1 cellular context compared by ENCODE assay signal in the genomic region with DNA sequence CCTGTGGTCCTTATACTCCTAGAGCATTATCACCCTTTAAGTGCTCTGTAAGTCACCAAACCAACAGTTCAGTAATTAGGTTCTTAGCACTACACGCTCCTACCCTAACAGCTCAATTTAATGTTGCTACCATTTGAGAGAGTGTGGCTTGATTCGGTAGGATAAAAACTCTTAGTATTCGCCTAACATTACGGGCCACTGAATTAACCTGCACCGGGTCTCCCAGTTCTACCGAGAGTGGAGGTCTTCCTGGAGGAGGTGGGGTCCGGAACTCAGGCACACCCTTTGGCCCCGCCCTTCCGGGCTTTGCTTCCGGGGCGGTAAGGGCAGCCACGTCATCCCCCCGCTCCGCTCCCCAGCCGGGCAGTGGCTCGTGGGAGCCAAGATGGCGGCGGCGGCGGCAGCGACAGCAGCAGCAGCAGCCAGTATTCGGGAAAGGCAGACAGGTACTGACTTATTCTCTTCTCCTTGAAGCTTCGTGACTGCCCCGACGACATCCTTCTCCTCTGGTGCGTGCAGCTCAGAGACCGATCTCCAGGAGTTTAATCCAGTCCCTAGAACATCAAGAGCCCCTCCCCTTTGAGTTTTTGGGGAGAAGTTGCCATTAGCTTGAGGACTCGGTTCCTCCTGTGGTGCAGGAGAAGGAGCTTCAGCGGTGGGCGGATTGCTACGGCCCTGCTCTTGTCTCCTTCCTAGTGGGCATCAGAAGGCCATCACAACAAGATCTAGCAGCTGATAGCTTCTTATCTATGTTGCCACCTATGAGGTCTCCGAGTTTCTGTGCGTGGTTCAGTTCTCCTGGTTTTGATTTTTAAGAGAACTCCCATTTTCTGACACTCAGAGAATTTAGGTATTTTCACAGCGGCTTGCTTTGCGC.
TF ChIP-seq lines count a peak whose summit lies in the region.

A gene with protein sequence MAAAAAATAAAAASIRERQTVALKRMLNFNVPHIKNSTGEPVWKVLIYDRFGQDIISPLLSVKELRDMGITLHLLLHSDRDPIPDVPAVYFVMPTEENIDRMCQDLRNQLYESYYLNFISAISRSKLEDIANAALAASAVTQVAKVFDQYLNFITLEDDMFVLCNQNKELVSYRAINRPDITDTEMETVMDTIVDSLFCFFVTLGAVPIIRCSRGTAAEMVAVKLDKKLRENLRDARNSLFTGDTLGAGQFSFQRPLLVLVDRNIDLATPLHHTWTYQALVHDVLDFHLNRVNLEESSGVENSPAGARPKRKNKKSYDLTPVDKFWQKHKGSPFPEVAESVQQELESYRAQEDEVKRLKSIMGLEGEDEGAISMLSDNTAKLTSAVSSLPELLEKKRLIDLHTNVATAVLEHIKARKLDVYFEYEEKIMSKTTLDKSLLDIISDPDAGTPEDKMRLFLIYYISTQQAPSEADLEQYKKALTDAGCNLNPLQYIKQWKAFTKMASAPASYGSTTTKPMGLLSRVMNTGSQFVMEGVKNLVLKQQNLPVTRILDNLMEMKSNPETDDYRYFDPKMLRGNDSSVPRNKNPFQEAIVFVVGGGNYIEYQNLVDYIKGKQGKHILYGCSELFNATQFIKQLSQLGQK (plus strand): TSS at position 366 of the 877 bp plus-strand sequence. CDS start 20 bp downstream, at position 386.

TF ChIP-seq in K562, 482 proteins besides CTCF, POLR2A, EP300 and RAD21 (continued from another document and continues in another):
- TF ChIP-seq ZNF408 (CRISPR knock-in tag; IDR thresholded peaks at IDR 0.05; ENCODE audit: low read depth), result no peak
- TF ChIP-seq BRD9 (IDR thresholded peaks at IDR 0.05; ENCODE audit: low read depth, partially characterized antibody), result no peak
- TF ChIP-seq, protein P1, sequence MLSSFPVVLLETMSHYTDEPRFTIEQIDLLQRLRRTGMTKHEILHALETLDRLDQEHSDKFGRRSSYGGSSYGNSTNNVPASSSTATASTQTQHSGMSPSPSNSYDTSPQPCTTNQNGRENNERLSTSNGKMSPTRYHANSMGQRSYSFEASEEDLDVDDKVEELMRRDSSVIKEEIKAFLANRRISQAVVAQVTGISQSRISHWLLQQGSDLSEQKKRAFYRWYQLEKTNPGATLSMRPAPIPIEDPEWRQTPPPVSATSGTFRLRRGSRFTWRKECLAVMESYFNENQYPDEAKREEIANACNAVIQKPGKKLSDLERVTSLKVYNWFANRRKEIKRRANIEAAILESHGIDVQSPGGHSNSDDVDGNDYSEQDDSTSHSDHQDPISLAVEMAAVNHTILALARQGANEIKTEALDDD (IDR thresholded peaks at IDR 0.05), result no peak
- TF ChIP-seq MED1 (CRISPR knock-in tag; IDR thresholded peaks at IDR 0.05; ENCODE audit: borderline replicate concordance), result no peak
- TF ChIP-seq, protein P2, sequence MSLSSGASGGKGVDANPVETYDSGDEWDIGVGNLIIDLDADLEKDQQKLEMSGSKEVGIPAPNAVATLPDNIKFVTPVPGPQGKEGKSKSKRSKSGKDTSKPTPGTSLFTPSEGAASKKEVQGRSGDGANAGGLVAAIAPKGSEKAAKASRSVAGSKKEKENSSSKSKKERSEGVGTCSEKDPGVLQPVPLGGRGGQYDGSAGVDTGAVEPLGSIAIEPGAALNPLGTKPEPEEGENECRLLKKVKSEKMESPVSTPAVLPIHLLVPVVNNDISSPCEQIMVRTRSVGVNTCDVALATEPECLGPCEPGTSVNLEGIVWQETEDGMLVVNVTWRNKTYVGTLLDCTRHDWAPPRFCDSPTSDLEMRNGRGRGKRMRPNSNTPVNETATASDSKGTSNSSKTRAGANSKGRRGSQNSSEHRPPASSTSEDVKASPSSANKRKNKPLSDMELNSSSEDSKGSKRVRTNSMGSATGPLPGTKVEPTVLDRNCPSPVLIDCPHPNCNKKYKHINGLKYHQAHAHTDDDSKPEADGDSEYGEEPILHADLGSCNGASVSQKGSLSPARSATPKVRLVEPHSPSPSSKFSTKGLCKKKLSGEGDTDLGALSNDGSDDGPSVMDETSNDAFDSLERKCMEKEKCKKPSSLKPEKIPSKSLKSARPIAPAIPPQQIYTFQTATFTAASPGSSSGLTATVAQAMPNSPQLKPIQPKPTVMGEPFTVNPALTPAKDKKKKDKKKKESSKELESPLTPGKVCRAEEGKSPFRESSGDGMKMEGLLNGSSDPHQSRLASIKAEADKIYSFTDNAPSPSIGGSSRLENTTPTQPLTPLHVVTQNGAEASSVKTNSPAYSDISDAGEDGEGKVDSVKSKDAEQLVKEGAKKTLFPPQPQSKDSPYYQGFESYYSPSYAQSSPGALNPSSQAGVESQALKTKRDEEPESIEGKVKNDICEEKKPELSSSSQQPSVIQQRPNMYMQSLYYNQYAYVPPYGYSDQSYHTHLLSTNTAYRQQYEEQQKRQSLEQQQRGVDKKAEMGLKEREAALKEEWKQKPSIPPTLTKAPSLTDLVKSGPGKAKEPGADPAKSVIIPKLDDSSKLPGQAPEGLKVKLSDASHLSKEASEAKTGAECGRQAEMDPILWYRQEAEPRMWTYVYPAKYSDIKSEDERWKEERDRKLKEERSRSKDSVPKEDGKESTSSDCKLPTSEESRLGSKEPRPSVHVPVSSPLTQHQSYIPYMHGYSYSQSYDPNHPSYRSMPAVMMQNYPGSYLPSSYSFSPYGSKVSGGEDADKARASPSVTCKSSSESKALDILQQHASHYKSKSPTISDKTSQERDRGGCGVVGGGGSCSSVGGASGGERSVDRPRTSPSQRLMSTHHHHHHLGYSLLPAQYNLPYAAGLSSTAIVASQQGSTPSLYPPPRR (CRISPR knock-in tag; IDR thresholded peaks at IDR 0.05; ENCODE audit: borderline replicate concordance), result no peak
- no peak for TF ChIP-seq MCM2 (IDR thresholded peaks at IDR 0.05; ENCODE audit: low read depth)
- no peak for TF ChIP-seq GATA2 (CRISPR knock-in tag; IDR thresholded peaks at IDR 0.05)
- TF ChIP-seq ZNF699 (CRISPR knock-in tag; IDR thresholded peaks at IDR 0.05; ENCODE audit: insufficient replicate concordance), result no peak
- no peak for TF ChIP-seq ZNF282 (CRISPR knock-in tag; IDR thresholded peaks at IDR 0.05)
- no peak for TF ChIP-seq ZKSCAN8 (CRISPR knock-in tag; IDR thresholded peaks at IDR 0.05)
- no peak for TF ChIP-seq GATAD2B (IDR thresholded peaks at IDR 0.05; ENCODE audit: borderline replicate concordance)
- TF ChIP-seq, protein P3, sequence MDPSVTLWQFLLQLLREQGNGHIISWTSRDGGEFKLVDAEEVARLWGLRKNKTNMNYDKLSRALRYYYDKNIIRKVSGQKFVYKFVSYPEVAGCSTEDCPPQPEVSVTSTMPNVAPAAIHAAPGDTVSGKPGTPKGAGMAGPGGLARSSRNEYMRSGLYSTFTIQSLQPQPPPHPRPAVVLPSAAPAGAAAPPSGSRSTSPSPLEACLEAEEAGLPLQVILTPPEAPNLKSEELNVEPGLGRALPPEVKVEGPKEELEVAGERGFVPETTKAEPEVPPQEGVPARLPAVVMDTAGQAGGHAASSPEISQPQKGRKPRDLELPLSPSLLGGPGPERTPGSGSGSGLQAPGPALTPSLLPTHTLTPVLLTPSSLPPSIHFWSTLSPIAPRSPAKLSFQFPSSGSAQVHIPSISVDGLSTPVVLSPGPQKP (CRISPR knock-in tag; IDR thresholded peaks at IDR 0.05), result no peak
- peak; percentile 42 for TF ChIP-seq RBM25 (IDR thresholded peaks at IDR 0.05; ENCODE audit: low read depth, low read length, severe bottlenecking)
- no peak for TF ChIP-seq RUNX1 (IDR thresholded peaks at IDR 0.05; ENCODE audit: low read depth)
- no peak for TF ChIP-seq ZNF57 (CRISPR knock-in tag; IDR thresholded peaks at IDR 0.05)
- TF ChIP-seq ZNF354B (CRISPR knock-in tag; IDR thresholded peaks at IDR 0.05), result no peak
- no peak for TF ChIP-seq NCOA6 (IDR thresholded peaks at IDR 0.05)
- TF ChIP-seq HNRNPK (IDR thresholded peaks at IDR 0.05; ENCODE audit: low read depth, low read length, poor library complexity, severe bottlenecking), result no peak
- TF ChIP-seq EHMT2 (IDR thresholded peaks at IDR 0.05), result no peak
- TF ChIP-seq ZSCAN29 (IDR thresholded peaks at IDR 0.05), result no peak
- no peak for TF ChIP-seq CC2D1A (IDR thresholded peaks at IDR 0.05)
- no peak for TF ChIP-seq ZNF174 (CRISPR knock-in tag; IDR thresholded peaks at IDR 0.05)
- TF ChIP-seq RHOXF2B (CRISPR knock-in tag; conservative IDR thresholded peaks at IDR 0.05), result no peak
- TF ChIP-seq NONO (IDR thresholded peaks at IDR 0.05; ENCODE audit: low read depth in 2 of 2, low read length in 1 of 2), result 0 out of 4 replicates have a peak, but pooled peaks of 1 of the 2 experiments have one; percentile 43
- TF ChIP-seq SRSF7 (optimal IDR thresholded peaks at IDR 0.05; ENCODE audit: low read depth, low read length), result no peak
- TF ChIP-seq, protein P4, sequence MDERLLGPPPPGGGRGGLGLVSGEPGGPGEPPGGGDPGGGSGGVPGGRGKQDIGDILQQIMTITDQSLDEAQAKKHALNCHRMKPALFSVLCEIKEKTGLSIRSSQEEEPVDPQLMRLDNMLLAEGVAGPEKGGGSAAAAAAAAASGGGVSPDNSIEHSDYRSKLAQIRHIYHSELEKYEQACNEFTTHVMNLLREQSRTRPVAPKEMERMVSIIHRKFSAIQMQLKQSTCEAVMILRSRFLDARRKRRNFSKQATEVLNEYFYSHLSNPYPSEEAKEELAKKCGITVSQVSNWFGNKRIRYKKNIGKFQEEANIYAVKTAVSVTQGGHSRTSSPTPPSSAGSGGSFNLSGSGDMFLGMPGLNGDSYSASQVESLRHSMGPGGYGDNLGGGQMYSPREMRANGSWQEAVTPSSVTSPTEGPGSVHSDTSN (CRISPR knock-in tag; IDR thresholded peaks at IDR 0.05; ENCODE audit: low read depth), result no peak
- TF ChIP-seq, protein P4 (tag; conservative IDR thresholded peaks at IDR 0.05; ENCODE audit: low read depth), result no peak
- TF ChIP-seq, protein P5, sequence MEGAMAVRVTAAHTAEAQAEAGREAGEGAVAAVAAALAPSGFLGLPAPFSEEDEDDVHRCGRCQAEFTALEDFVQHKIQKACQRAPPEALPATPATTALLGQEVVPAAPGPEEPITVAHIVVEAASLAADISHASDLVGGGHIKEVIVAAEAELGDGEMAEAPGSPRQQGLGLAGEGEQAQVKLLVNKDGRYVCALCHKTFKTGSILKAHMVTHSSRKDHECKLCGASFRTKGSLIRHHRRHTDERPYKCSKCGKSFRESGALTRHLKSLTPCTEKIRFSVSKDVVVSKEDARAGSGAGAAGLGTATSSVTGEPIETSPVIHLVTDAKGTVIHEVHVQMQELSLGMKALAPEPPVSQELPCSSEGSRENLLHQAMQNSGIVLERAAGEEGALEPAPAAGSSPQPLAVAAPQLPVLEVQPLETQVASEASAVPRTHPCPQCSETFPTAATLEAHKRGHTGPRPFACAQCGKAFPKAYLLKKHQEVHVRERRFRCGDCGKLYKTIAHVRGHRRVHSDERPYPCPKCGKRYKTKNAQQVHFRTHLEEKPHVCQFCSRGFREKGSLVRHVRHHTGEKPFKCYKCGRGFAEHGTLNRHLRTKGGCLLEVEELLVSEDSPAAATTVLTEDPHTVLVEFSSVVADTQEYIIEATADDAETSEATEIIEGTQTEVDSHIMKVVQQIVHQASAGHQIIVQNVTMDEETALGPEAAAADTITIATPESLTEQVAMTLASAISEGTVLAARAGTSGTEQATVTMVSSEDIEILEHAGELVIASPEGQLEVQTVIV (CRISPR knock-in tag; IDR thresholded peaks at IDR 0.05; ENCODE audit: borderline replicate concordance), result no peak
- no peak for TF ChIP-seq SLC30A9 (CRISPR knock-in tag; IDR thresholded peaks at IDR 0.05)
- no peak for TF ChIP-seq CBX2 (IDR thresholded peaks at IDR 0.05; ENCODE audit: insufficient read depth, low read length, poor library complexity, severe bottlenecking)
- TF ChIP-seq, protein P6, sequence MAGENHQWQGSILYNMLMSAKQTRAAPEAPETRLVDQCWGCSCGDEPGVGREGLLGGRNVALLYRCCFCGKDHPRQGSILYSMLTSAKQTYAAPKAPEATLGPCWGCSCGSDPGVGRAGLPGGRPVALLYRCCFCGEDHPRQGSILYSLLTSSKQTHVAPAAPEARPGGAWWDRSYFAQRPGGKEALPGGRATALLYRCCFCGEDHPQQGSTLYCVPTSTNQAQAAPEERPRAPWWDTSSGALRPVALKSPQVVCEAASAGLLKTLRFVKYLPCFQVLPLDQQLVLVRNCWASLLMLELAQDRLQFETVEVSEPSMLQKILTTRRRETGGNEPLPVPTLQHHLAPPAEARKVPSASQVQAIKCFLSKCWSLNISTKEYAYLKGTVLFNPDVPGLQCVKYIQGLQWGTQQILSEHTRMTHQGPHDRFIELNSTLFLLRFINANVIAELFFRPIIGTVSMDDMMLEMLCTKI (IDR thresholded peaks at IDR 0.05; ENCODE audit: partially characterized antibody), result no peak
- no peak for TF ChIP-seq ZBTB1 (CRISPR knock-in tag; IDR thresholded peaks at IDR 0.05; ENCODE audit: borderline replicate concordance, low read depth)
- no peak for TF ChIP-seq CREBBP (IDR thresholded peaks at IDR 0.05; ENCODE audit: low read depth, low read length)
- TF ChIP-seq ARNT (IDR thresholded peaks at IDR 0.05), result no peak
- no peak for TF ChIP-seq POU5F1 (IDR thresholded peaks at IDR 0.05; ENCODE audit: borderline replicate concordance, low read depth, low read length, partially characterized antibody)
- peak; percentile 64 for TF ChIP-seq HCFC1 (IDR thresholded peaks at IDR 0.05; ENCODE audit: low read depth, low read length)
- TF ChIP-seq, protein P7, sequence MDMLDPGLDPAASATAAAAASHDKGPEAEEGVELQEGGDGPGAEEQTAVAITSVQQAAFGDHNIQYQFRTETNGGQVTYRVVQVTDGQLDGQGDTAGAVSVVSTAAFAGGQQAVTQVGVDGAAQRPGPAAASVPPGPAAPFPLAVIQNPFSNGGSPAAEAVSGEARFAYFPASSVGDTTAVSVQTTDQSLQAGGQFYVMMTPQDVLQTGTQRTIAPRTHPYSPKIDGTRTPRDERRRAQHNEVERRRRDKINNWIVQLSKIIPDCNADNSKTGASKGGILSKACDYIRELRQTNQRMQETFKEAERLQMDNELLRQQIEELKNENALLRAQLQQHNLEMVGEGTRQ (CRISPR knock-in tag; IDR thresholded peaks at IDR 0.05), result no peak
- no peak for TF ChIP-seq ZNF384 (IDR thresholded peaks at IDR 0.05; ENCODE audit: low read depth, low read length)
- 0 out of 2 replicates have a peak, but pooled peaks have one; percentile 35 for TF ChIP-seq NR4A1 (CRISPR knock-in tag; IDR thresholded peaks at IDR 0.05)
- no peak for TF ChIP-seq NR4A1 (tag; IDR thresholded peaks at IDR 0.05)
- TF ChIP-seq LEF1 (IDR thresholded peaks at IDR 0.05), result no peak
- TF ChIP-seq SMARCA4 (IDR thresholded peaks at IDR 0.05), result no peak
- TF ChIP-seq ZNF3 (CRISPR knock-in tag; IDR thresholded peaks at IDR 0.05), result peak; percentile 77; the same call in 1 of the 2 replicates
- peak; percentile 27; the same call in 1 of the 2 replicates for TF ChIP-seq CTBP1 (IDR thresholded peaks at IDR 0.05; ENCODE audit: borderline replicate concordance)
- TF ChIP-seq CREB1 (IDR thresholded peaks at IDR 0.05), result peak; percentile 77
- TF ChIP-seq CREB1 (CRISPR knock-in tag; IDR thresholded peaks at IDR 0.05), result peak; percentile 81
- no peak for TF ChIP-seq PYGO2 (tag; IDR thresholded peaks at IDR 0.05)
